22 cellular contexts compared by ENCODE assay signal in genomic region chr18:63379639-63379962, GRCh38. TPM values are rescaled to one million over a fixed set of nuclear protein-coding genes. Genes with fewer than 3 reads are reported as not detected.
DNase-seq lines count a peak whose midpoint lies in the region; ATAC-seq, FAIRE-seq and TF ChIP-seq lines count a peak whose summit lies in the region.
"Had no signal": no experiment of that assay in that cellular context is flagged by ENCODE, and none has a peak within 500 bp of the region (broad histone marks: within the 10 kb centered on the region; RNA-seq: fewer than 3 reads in every experiment).

No MANE protein-coding gene starts in this region.

- no peaks in the 10 kb centered on the region for H3K9me3 ChIP-seq in GM23248 (ENCODE audit: low read depth)
- no peaks in the 10 kb centered on the region for H3K9me3 ChIP-seq in endothelial cell of umbilical vein (replicated peaks; ENCODE audit: control insufficient read depth, insufficient read depth, low read length)
- H3K9me3 ChIP-seq in transverse colon: no peaks in the 10 kb centered on the region
- H3K9me3 ChIP-seq in BE2C: no peaks in the 10 kb centered on the region
- H3K9me3 ChIP-seq: colonic mucosa, upper lobe of left lung had no signal

- H3K36me3 ChIP-seq in GM23248 (ENCODE audit: low read depth) (no peaks in the 10 kb centered on the region), endothelial cell of umbilical vein (ENCODE audit: control insufficient read depth in 2 of 2, extremely low read depth in 1 of 2, insufficient read depth in 2 of 2, low read length in 2 of 2) (peaks cover 0 to 5% of the 10 kb centered on the region in 2 experiments), transverse colon (no peaks in the 10 kb centered on the region), BE2C (no peaks in the 10 kb centered on the region)
- H3K36me3 ChIP-seq: colonic mucosa, upper lobe of left lung had no signal

- peak; percentile 33 for FAIRE-seq in endothelial cell of umbilical vein (lab: Jason Lieb, UNC)
- FAIRE-seq: kidney had no signal

- H3K4me3 ChIP-seq in GM23248 (no peak overlapping the region), endothelial cell of umbilical vein (replicated peaks in 1 of 3; ENCODE audit: insufficient read depth in 1 of 3, low read depth in 1 of 3, low read length in 3 of 3) (no peak overlapping the region), transverse colon (no peak overlapping the region), BE2C (ENCODE audit: low read depth, low read length) (no peak overlapping the region)
- H3K4me3 ChIP-seq: colonic mucosa, upper lobe of left lung had no signal

- H3K4me3 Mint-ChIP-seq in activated T-helper 17 cell treated with anti-CD3 and anti-CD28 coated beads, Interleukin-2, amount 50 U/mL, for 72 hours: peak overlapping the region; percentile 57

- H4K20me1 ChIP-seq in GM23248 (ENCODE audit: insufficient read depth) (no peaks in the 10 kb centered on the region), endothelial cell of umbilical vein (replicated peaks; ENCODE audit: control insufficient read depth, extremely low read depth, insufficient read depth, low read length) (no peaks in the 10 kb centered on the region)

- TF ChIP-seq CTCF in endothelial cell of umbilical vein (IDR thresholded peaks at IDR 0.05; ENCODE audit: extremely low read depth in 1 of 2, insufficient read depth in 1 of 2, low read depth in 1 of 2, low read length in 2 of 2): no peak
- no peak for TF ChIP-seq CTCF in transverse colon (IDR thresholded peaks at IDR 0.05)
- no peak for TF ChIP-seq CTCF in BE2C (IDR thresholded peaks at IDR 0.05; ENCODE audit: low read depth, low read length)

- peaks cover 17% of the 10 kb centered on the region for H3K4me1 Mint-ChIP-seq in activated T-helper 17 cell treated with anti-CD3 and anti-CD28 coated beads, Interleukin-2, amount 50 U/mL, for 72 hours

- TF ChIP-seq POLR2A in endothelial cell of umbilical vein (IDR thresholded peaks at IDR 0.05; ENCODE audit: low read depth, low read length): no peak
- no peak for TF ChIP-seq POLR2A in transverse colon (IDR thresholded peaks at IDR 0.05)

- H3K27me3 ChIP-seq in GM23248 (replicated peaks; ENCODE audit: insufficient read depth): no peaks in the 10 kb centered on the region
- H3K27me3 ChIP-seq in endothelial cell of umbilical vein (ENCODE audit: control insufficient read depth in 2 of 2, insufficient read depth in 2 of 2, low read length in 2 of 2): no peaks in the 10 kb centered on the region
- no peaks in the 10 kb centered on the region for H3K27me3 ChIP-seq in transverse colon
- H3K27me3 ChIP-seq in BE2C: no peaks in the 10 kb centered on the region
- H3K27me3 ChIP-seq: colonic mucosa, foreskin keratinocyte, upper lobe of left lung had no signal

- POLR2A ChIA-PET in endothelial cell of umbilical vein (lab: Charles Lee): no interaction called here

- H3K79me2 ChIP-seq in GM23248 (ENCODE audit: insufficient read depth): no peaks in the 10 kb centered on the region
- no peaks in the 10 kb centered on the region for H3K79me2 ChIP-seq in endothelial cell of umbilical vein (ENCODE audit: control insufficient read depth, insufficient read depth, low read length)
- H3K79me2 ChIP-seq: parathyroid adenoma had no signal

- H3K9me3 Mint-ChIP-seq in activated T-helper 17 cell treated with anti-CD3 and anti-CD28 coated beads, Interleukin-2, amount 50 U/mL, for 72 hours: no peaks in the 10 kb centered on the region
- H3K9me3 Mint-ChIP-seq: activated CD4-positive, alpha-beta memory T cell treated with anti-CD3 and anti-CD28 coated beads, Interleukin-2, amount 10 ng/mL, durations not matched to agents 7 days and 5 days had no signal

- H3K4me1 ChIP-seq in GM23248 (ENCODE audit: insufficient read depth) (no peaks in the 10 kb centered on the region), endothelial cell of umbilical vein (ENCODE audit: control insufficient read depth, extremely low read depth, insufficient read depth, low read length) (peaks cover 7% of the 10 kb centered on the region), transverse colon (peaks cover 0 to 5% (median 0%) of the 10 kb centered on the region in 4 donors), BE2C (no peaks in the 10 kb centered on the region)
- H3K4me1 ChIP-seq: colonic mucosa, foreskin keratinocyte, parathyroid adenoma, upper lobe of left lung had no signal

- H2AFZ ChIP-seq in GM23248: peak overlapping the region; percentile 27; the same call in 1 of the 2 replicates
- no peak overlapping the region for H2AFZ ChIP-seq in endothelial cell of umbilical vein (ENCODE audit: low read depth, low read length)
- H2AFZ ChIP-seq: parathyroid adenoma had no signal

- H3K27ac Mint-ChIP-seq in activated T-helper 17 cell treated with anti-CD3 and anti-CD28 coated beads, Interleukin-2, amount 50 U/mL, for 72 hours: peak overlapping the region; percentile 68

- no peaks in the 10 kb centered on the region for H3K9me1 ChIP-seq in endothelial cell of umbilical vein (replicated peaks; ENCODE audit: control insufficient read depth, extremely low read depth, insufficient read depth, low read length)

- peaks cover 10% of the 10 kb centered on the region; the same call in 1 of the 2 replicates for H3F3A ChIP-seq in GM23248 (ENCODE audit: insufficient read depth)

- DNase-seq in AG20443 (ENCODE audit: low spot score): peak; percentile 7
- DNase-seq in GM23248: peak; percentile 37
- no peak for DNase-seq in endothelial cell of umbilical vein (ENCODE audit: low read depth, low spot score)
- no peak for DNase-seq in transverse colon
- DNase-seq in BE2C: no peak
- DNase-seq in pons (ENCODE audit: low spot score): no peak
- DNase-seq in NCI-H1105 (lab: John Stamatoyannopoulos, UW): no peak
- DNase-seq: activated CD4-positive, alpha-beta memory T cell treated with anti-CD3 and anti-CD28 coated beads, Interleukin-2, amount 10 ng/mL, durations not matched to agents 7 days and 5 days; colonic mucosa; foreskin keratinocyte; Karpas-422; kidney; mammary epithelial cell; naive B cell; NCI-H1092 treated with DMSO at 0.1 percent for 48 hours; NCI-H2107; NCI-H524; Right ventricle myocardium superior; stimulated activated CD4-positive, alpha-beta T cell treated with anti-CD3 and anti-CD28 coated beads, Interleukin-2, amount 100 ng/mL, for 24 hours; upper lobe of left lung had no signal

- in situ Hi-C loops in GM23248 (cut with MboI) (no loop called here), transverse colon (cut with MboI; ENCODE audit: low pct_ligation_motif_present in 1 of 4, low pct_unique_long_range_greater_than_20kb in 1 of 4, low sequenced_read_pairs in 3 of 4) (no loop called here)

- CTCF ChIA-PET in endothelial cell of umbilical vein (lab: Charles Lee): no interaction called here

- TF ChIP-seq EP300 in transverse colon (IDR thresholded peaks at IDR 0.05; ENCODE audit: low read depth): no peak

- H3K4me2 ChIP-seq in GM23248 (ENCODE audit: unreplicated experiment) (peak overlapping the region; percentile 0), endothelial cell of umbilical vein (ENCODE audit: insufficient read depth, low read length) (peak overlapping the region; percentile 89)

- 49 to 51% methylated on average over 2 of the region's 2 CpGs for WGBS in GM23248 (ENCODE audit: low coverage in 1 of 2, low lambda C conversion rate in 2 of 2, missing lambda C conversion rate in 2 of 2), 2 experiments
- WGBS in transverse colon (ENCODE audit: low coverage in 1 of 2), 2 donors: 69 to 86% methylated on average over 2 of the region's 2 CpGs

- H3K27me3 Mint-ChIP-seq in activated T-helper 17 cell treated with anti-CD3 and anti-CD28 coated beads, Interleukin-2, amount 50 U/mL, for 72 hours: no peaks in the 10 kb centered on the region
- H3K27me3 Mint-ChIP-seq: activated CD4-positive, alpha-beta memory T cell treated with anti-CD3 and anti-CD28 coated beads, Interleukin-2, amount 10 ng/mL, durations not matched to agents 7 days and 5 days; naive B cell had no signal

- H3K9me2 ChIP-seq in GM23248 (ENCODE audit: insufficient read depth): no peaks in the 10 kb centered on the region

- no peaks in the 10 kb centered on the region for H3K36me3 Mint-ChIP-seq in activated T-helper 17 cell treated with anti-CD3 and anti-CD28 coated beads, Interleukin-2, amount 50 U/mL, for 72 hours (ENCODE audit: low read depth)

- H3K9ac ChIP-seq in GM23248: no peak overlapping the region
- no peak overlapping the region for H3K9ac ChIP-seq in endothelial cell of umbilical vein (replicated peaks; ENCODE audit: extremely low read depth, insufficient read depth, low read length)
- H3K9ac ChIP-seq: parathyroid adenoma had no signal

- no TSS peak for BruUV-seq in endothelial cell of umbilical vein (replicated peaks; lab: Mats Ljungman, UMichigan)

- ATAC-seq in activated T-helper 17 cell treated with anti-CD3 and anti-CD28 coated beads, Interleukin-2, amount 50 U/mL, for 72 hours (replicated peaks): peak; percentile 12
- ATAC-seq: foreskin keratinocyte had no signal

- no peak overlapping the region for H3K27ac ChIP-seq in GM23248
- H3K27ac ChIP-seq in endothelial cell of umbilical vein (ENCODE audit: insufficient read depth, low read depth, low read length): no peak overlapping the region
- H3K27ac ChIP-seq in transverse colon: no peak overlapping the region
- H3K27ac ChIP-seq: colonic mucosa, parathyroid adenoma, upper lobe of left lung had no signal

- dilution Hi-C loops in endothelial cell of umbilical vein (cut with MboI; ENCODE audit: extremely low pct_ligation_motif_present, low sequenced_read_pairs): no loop called here

- intact Hi-C loops in endothelial cell of umbilical vein (cut with micrococcal nuclease) (no loop called here), transverse colon (cut with DNase I; ENCODE audit: low total_unique reads) (no loop called here)

RNA-seq across cellular contexts. Expression of gene KDSR, which starts 12.6 kb away (rescaled TPM):
- total RNA-seq in GM23248 (2014; rRNA removed; shearing (Covaris generic)): 30.7 and 31.2 TPM in 2 replicates
- polyA plus RNA-seq in GM23248 (2016; fragmentation: Nextera tagmentation; extraction: Ambion mirVana): 54.7 and 55.1 TPM in 2 replicates
- total RNA-seq in activated T-helper 17 cell treated with anti-CD3 and anti-CD28 coated beads, Interleukin-2, amount 50 U/mL, for 72 hours: 100 to 1,000 TPM in 1 of 2 donors, 10 to 100 TPM in 1; 94.8 to 140 TPM
- total RNA-seq in endothelial cell of umbilical vein: 40.6 and 43.1 TPM in 2 replicates
- polyA plus RNA-seq in endothelial cell of umbilical vein: 11.1 and 17.1 TPM in 2 replicates
- polyA plus RNA-seq in endothelial cell of umbilical vein (2011; cell fraction: cytosol; rRNA removed): 19.8 and 20.7 TPM in 2 replicates
- polyA plus RNA-seq in endothelial cell of umbilical vein (2011; cell fraction: nucleus; rRNA removed): 19.6 and 23.8 TPM in 2 replicates
- polyA plus RNA-seq in endothelial cell of umbilical vein (2012): 27.6 and 33.5 TPM in 2 replicates
- polyA minus RNA-seq in endothelial cell of umbilical vein: 39.5 and 42.8 TPM in 2 replicates
- 34.7 TPM for polyA minus RNA-seq in endothelial cell of umbilical vein (2011; cell fraction: cytosol; rRNA and poly(A)+ RNA removed)
- 34.2 and 40.8 TPM in 2 replicates for polyA minus RNA-seq in endothelial cell of umbilical vein (2011; cell fraction: nucleus; rRNA and poly(A)+ RNA removed)
- 10 to 100 TPM; 13.1 to 37.2 (median 28.3) TPM for total RNA-seq in transverse colon
- 11.0 TPM for polyA plus RNA-seq in BE2C (2012; ENCODE audit: insufficient read depth, insufficient read length, low read depth)

RNA-seq across cellular contexts. Expression of gene VPS4B, which starts 42.7 kb away (rescaled TPM):
- total RNA-seq in GM23248 (2014; rRNA removed; shearing (Covaris generic)): 42.4 and 45.5 TPM in 2 replicates
- polyA plus RNA-seq in GM23248 (2016; fragmentation: Nextera tagmentation; extraction: Ambion mirVana): 43.3 and 49.2 TPM in 2 replicates
- total RNA-seq in activated T-helper 17 cell treated with anti-CD3 and anti-CD28 coated beads, Interleukin-2, amount 50 U/mL, for 72 hours: 10 to 100 TPM; 63.8 to 72.3 TPM
- total RNA-seq in endothelial cell of umbilical vein: 50.2 and 54.7 TPM in 2 replicates
- polyA plus RNA-seq in endothelial cell of umbilical vein: 7.8 and 10.5 TPM in 2 replicates
- 14.0 and 14.2 TPM in 2 replicates for polyA plus RNA-seq in endothelial cell of umbilical vein (2011; cell fraction: cytosol; rRNA removed)
- 12.2 and 13.5 TPM in 2 replicates for polyA plus RNA-seq in endothelial cell of umbilical vein (2011; cell fraction: nucleus; rRNA removed)
- 24.3 and 30.3 TPM in 2 replicates for polyA plus RNA-seq in endothelial cell of umbilical vein (2012)
- 14.9 and 21.2 TPM in 2 replicates for polyA minus RNA-seq in endothelial cell of umbilical vein
- polyA minus RNA-seq in endothelial cell of umbilical vein (2011; cell fraction: cytosol; rRNA and poly(A)+ RNA removed): 21.9 TPM
- polyA minus RNA-seq in endothelial cell of umbilical vein (2011; cell fraction: nucleus; rRNA and poly(A)+ RNA removed): 23.9 and 33.2 TPM in 2 replicates
- total RNA-seq in transverse colon: 100 to 1,000 TPM in 1 of 4 donors, 10 to 100 TPM in 3; 40.4 to 122 (median 63.3) TPM
- polyA plus RNA-seq in BE2C (2012; ENCODE audit: insufficient read depth, insufficient read length, low read depth): 21.2 TPM

Comparison
In these comparisons a context has a peak if more than half of its experiments do, and no peak if none do; other contexts are left out.
1. DNase-seq: peak in AG20443 (single experiment) and GM23248 (single experiment); none in endothelial cell of umbilical vein (single experiment), transverse colon (single experiment), BE2C (single experiment), pons (single experiment) and NCI-H1105 (single experiment).